8 cellular contexts compared by ENCODE assay signal in the genomic region with DNA sequence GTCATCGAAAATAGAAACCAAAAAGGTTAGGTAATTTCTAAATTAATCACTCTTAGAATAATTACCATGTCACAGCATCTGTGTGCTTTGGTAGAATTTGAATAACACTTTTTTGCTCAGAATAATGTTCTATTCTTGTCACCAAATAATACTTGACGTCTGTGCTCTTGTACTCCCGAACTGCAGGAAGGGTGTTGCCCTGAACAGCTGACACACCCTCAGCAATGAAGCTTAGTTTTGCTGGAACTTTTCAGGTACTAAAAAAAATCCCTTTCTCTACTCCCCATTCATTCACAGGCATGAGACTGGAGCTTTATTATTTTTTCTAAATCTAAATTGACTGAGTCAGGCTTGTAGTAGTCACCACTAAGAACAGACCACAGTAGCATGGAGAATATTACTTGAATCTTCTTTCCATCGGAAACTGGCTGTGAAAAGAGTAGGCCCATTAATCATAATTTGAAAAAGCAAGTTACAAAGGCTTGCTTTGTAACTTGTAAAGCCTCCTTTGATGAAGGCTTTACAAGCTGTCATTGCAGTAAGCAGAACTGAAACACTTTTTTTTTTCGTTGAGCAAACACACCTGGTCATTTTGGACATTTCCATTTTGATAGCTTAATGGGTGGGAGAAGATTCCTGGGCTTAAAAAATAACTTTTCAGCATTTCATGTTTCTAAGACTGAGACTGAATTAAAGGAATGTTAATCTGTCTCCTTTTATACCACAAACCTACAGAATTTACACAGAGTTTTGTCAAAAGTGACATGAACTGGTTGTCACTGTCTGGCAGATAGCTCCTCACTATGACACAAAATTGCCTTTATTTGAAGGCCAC.
DNase-seq lines count a peak whose midpoint lies in the region; ATAC-seq, FAIRE-seq and TF ChIP-seq lines count a peak whose summit lies in the region.

No MANE protein-coding gene starts in this region.

- H3K4me1 Mint-ChIP-seq in type B pancreatic cell (ENCODE audit: unreplicated experiment), result peaks cover 31% of the 10 kb centered on the region

- H3K27ac ChIP-seq in HL-60 (replicated peaks) (0 out of 2 replicates have a peak overlapping the region, but pooled peaks have one; percentile 7), lung (ENCODE audit: low read depth in 1 of 2, low read length in 1 of 2) (peak overlapping the region in 1 of 2 donors; percentile 46)

- H3K27me3 ChIP-seq in HL-60 (ENCODE audit: insufficient read depth, poor library complexity, severe bottlenecking), result no peaks in the 10 kb centered on the region
- H3K27me3 ChIP-seq in lung (ENCODE audit: control insufficient read depth, insufficient read depth), result no peaks in the 10 kb centered on the region

- no peaks in the 10 kb centered on the region for H3K9me3 ChIP-seq in lung (ENCODE audit: control insufficient read depth in 2 of 2, insufficient read depth in 1 of 2, low read length in 1 of 2)

- H3K36me3 ChIP-seq in lung (ENCODE audit: control insufficient read depth in 2 of 2, insufficient read depth in 2 of 2, low read length in 2 of 2), result no peaks in the 10 kb centered on the region

- peak overlapping the region; percentile 50 for H3K4me3 Mint-ChIP-seq in type B pancreatic cell

- DNase-seq in GM12891 (ENCODE audit: insufficient read length, low spot score), result no peak
- DNase-seq in HL-60 (ENCODE audit: low read depth in 1 of 2, low spot score in 1 of 2), result no peak
- DNase-seq in activated T-helper 9 cell treated with anti-CD3 and anti-CD28 coated beads, Interleukin-2, amount 50 U/mL, for 16 hours (ENCODE audit: low read depth), result peak; percentile 16
- no peak for DNase-seq in lung (ENCODE audit: low spot score)
- no peak for DNase-seq in type B pancreatic cell (ENCODE audit: extremely low spot score, unreplicated experiment)
- no peak for DNase-seq in T-helper 9 cell
- DNase-seq in mesenteric fat pad (ENCODE audit: low spot score), result no peak

- H3K9me3 Mint-ChIP-seq in type B pancreatic cell, result peaks cover 3% of the 10 kb centered on the region

- no peak overlapping the region for H3K4me3 ChIP-seq in HL-60 (replicated peaks; ENCODE audit: insufficient read depth, low read length)
- H3K4me3 ChIP-seq in lung, result no peak overlapping the region

- FAIRE-seq in GM12891 (lab: Jason Lieb, UNC), result peak; percentile 86

- H3K27ac Mint-ChIP-seq in type B pancreatic cell, result peak overlapping the region; percentile 92

- no peak for TF ChIP-seq POLR2A in GM12891 (IDR thresholded peaks at IDR 0.05; ENCODE audit: low read depth, low read length)

- peaks cover 0 to 3% of the 10 kb centered on the region in 2 donors for H3K4me1 ChIP-seq in lung (ENCODE audit: control insufficient read depth in 2 of 2, insufficient read depth in 2 of 2, low read length in 2 of 2)

- 26 to 27% methylated on average over 5 of the region's 5 CpGs for WGBS in lung, 2 donors

- H3K36me3 Mint-ChIP-seq in type B pancreatic cell, result no peaks in the 10 kb centered on the region

- no peaks in the 10 kb centered on the region for H3K27me3 Mint-ChIP-seq in type B pancreatic cell

- peak; percentile 68 for ATAC-seq in GM21515 (IDR thresholded peaks at IDR 0.05; ENCODE audit: unreplicated experiment)
- ATAC-seq in lung (ENCODE audit: insufficient read depth, low FRiP score), result peak; percentile 49

- no peak for TF ChIP-seq CTCF in HL-60 (IDR thresholded peaks at IDR 0.05; ENCODE audit: insufficient read depth, low read length)
- no peak for TF ChIP-seq CTCF in lung (IDR thresholded peaks at IDR 0.05; ENCODE audit: control extremely low read depth, extremely low read depth)
- TF ChIP-seq CTCF in type B pancreatic cell (conservative IDR thresholded peaks at IDR 0.05), result no peak

TF ChIP-seq in GM12891, 5 proteins besides CTCF, POLR2A, EP300 and RAD21:
- TF ChIP-seq SPI1 (IDR thresholded peaks at IDR 0.05; ENCODE audit: low read depth, low read length) (peak; percentile 99), PAX5 (IDR thresholded peaks at IDR 0.05; ENCODE audit: insufficient read depth, low read length, severe bottlenecking) (no peak)
TF ChIP-seq in GM12891: peak in this region for 1.
